In genomic region chr5:149544199-149544472, GRCh38 we compare ENCODE assay signal across 1 cellular context.
TF ChIP-seq lines count a peak whose summit lies in the region.

No MANE protein-coding gene starts in this region.

TF ChIP-seq in endothelial cell of umbilical vein, 7 proteins besides CTCF, POLR2A, EP300 and RAD21:
- TF ChIP-seq POLR2AphosphoS5 (IDR thresholded peaks at IDR 0.05; ENCODE audit: insufficient read depth, low read depth, low read length), result peak; percentile 12
- no peak for TF ChIP-seq FOS (IDR thresholded peaks at IDR 0.05; ENCODE audit: borderline replicate concordance, insufficient read depth, low read length)
